In genomic region chr9:120921751-120922181, GRCh38 we compare ENCODE assay signal across 10 cellular contexts. TPM values are rescaled to one million over a fixed set of nuclear protein-coding genes. Genes with fewer than 3 reads are reported as not detected.
DNase-seq lines count a peak whose midpoint lies in the region; ATAC-seq lines count a peak whose summit lies in the region.
"Had no signal": no experiment of that assay in that cellular context is flagged by ENCODE, and none has a peak within 500 bp of the region (broad histone marks: within the 10 kb centered on the region; RNA-seq: fewer than 3 reads in every experiment).

No MANE protein-coding gene starts in this region.

- H3K36me3 ChIP-seq in CD4-positive, CD25-positive, alpha-beta regulatory T cell (ENCODE audit: control insufficient read depth, insufficient read depth, low read length), result peaks cover 64% of the 10 kb centered on the region
- no peaks in the 10 kb centered on the region for H3K36me3 ChIP-seq in adipocyte (ENCODE audit: control insufficient read depth, insufficient read depth, low read length, severe bottlenecking)

- H3K27ac ChIP-seq in CD4-positive, CD25-positive, alpha-beta regulatory T cell (ENCODE audit: insufficient read depth, low read length, poor library complexity, severe bottlenecking), result peak overlapping the region; percentile 99

- H3K36me3 Mint-ChIP-seq in CD4-positive, CD25-positive, alpha-beta regulatory T cell, result peaks cover 80% of the 10 kb centered on the region
- H3K36me3 Mint-ChIP-seq in naive thymus-derived CD8-positive, alpha-beta T cell, result peaks cover 11 to 59% (median 39%) of the 10 kb centered on the region in 3 donors

- no peak for ATAC-seq in CD4-positive, CD25-positive, alpha-beta regulatory T cell (ENCODE audit: low read depth in 2 of 2)
- ATAC-seq in GM21529 (IDR thresholded peaks at IDR 0.05; ENCODE audit: unreplicated experiment) (peak; percentile 16), GM18870 (IDR thresholded peaks at IDR 0.05; ENCODE audit: unreplicated experiment) (no peak), GM21515 (IDR thresholded peaks at IDR 0.05; ENCODE audit: unreplicated experiment) (no peak)
- ATAC-seq in naive thymus-derived CD8-positive, alpha-beta T cell, result no peak

- H3K27me3 Mint-ChIP-seq in CD4-positive, CD25-positive, alpha-beta regulatory T cell, result no peaks in the 10 kb centered on the region
- no peaks in the 10 kb centered on the region for H3K27me3 Mint-ChIP-seq in naive thymus-derived CD8-positive, alpha-beta T cell

- no peaks in the 10 kb centered on the region for H3K9me3 ChIP-seq in CD4-positive, CD25-positive, alpha-beta regulatory T cell (ENCODE audit: control insufficient read depth in 2 of 2, low read length in 2 of 2)
- H3K9me3 ChIP-seq in adipocyte (ENCODE audit: control insufficient read depth, low read length), result no peaks in the 10 kb centered on the region

- H3K4me3 Mint-ChIP-seq in CD4-positive, CD25-positive, alpha-beta regulatory T cell, result peak overlapping the region; percentile 95 to 99 (median 95)
- H3K4me3 Mint-ChIP-seq in naive thymus-derived CD8-positive, alpha-beta T cell, result peak overlapping the region; percentile 61 to 94 (median 86)

- POLR2A ChIA-PET in naive thymus-derived CD8-positive, alpha-beta T cell (lab: Charles Lee), result interaction anchor here (20.7 to 45.2 kb wide), 3 partner anchors 3 to 49 kb away, joined by 580 to 1842 read pairs (median 1842); partner anchors contain the start of genes PHF19 and TRAF1

- H3K9ac ChIP-seq in adipocyte (ENCODE audit: low read length), result peak overlapping the region; percentile 31

- H3K9me3 Mint-ChIP-seq in CD4-positive, CD25-positive, alpha-beta regulatory T cell, result no peaks in the 10 kb centered on the region
- H3K9me3 Mint-ChIP-seq in naive thymus-derived CD8-positive, alpha-beta T cell, result peaks cover 0 to 3% (median 0%) of the 10 kb centered on the region in 9 donors

- H3K4me1 ChIP-seq in CD4-positive, CD25-positive, alpha-beta regulatory T cell (ENCODE audit: control insufficient read depth, insufficient read depth, low read length, poor library complexity, severe bottlenecking), result peaks cover 98% of the 10 kb centered on the region
- peaks cover 43% of the 10 kb centered on the region for H3K4me1 ChIP-seq in adipocyte (ENCODE audit: control insufficient read depth, insufficient read depth, low read length)

- no peaks in the 10 kb centered on the region for H3K27me3 ChIP-seq in CD4-positive, CD25-positive, alpha-beta regulatory T cell (ENCODE audit: control insufficient read depth, insufficient read depth, low read length)
- no peaks in the 10 kb centered on the region for H3K27me3 ChIP-seq in adipocyte (replicated peaks; ENCODE audit: control insufficient read depth, insufficient read depth, low read length)

- DNase-seq in CD4-positive, CD25-positive, alpha-beta regulatory T cell, result no peak
- DNase-seq in adipocyte (ENCODE audit: low read depth) (no peak), NCI-H1092 (lab: John Stamatoyannopoulos, UW) (no peak), DMS114 treated with DMSO at 0.1 percent for 48 hours (lab: John Stamatoyannopoulos, UW; ENCODE audit: unreplicated experiment) (no peak)
- DNase-seq in naive thymus-derived CD8-positive, alpha-beta T cell, result no peak
- DNase-seq: central memory CD4-positive, alpha-beta T cell; NCI-H2227 treated with DMSO at 0.1 percent for 48 hours had no signal

- peak overlapping the region; percentile 95 to 100 (median 97) for H3K27ac Mint-ChIP-seq in CD4-positive, CD25-positive, alpha-beta regulatory T cell
- H3K27ac Mint-ChIP-seq in naive thymus-derived CD8-positive, alpha-beta T cell, result peak overlapping the region; percentile 82 to 100 (median 94)

- H3K4me3 ChIP-seq in CD4-positive, CD25-positive, alpha-beta regulatory T cell (ENCODE audit: low read depth, low read length), result peak overlapping the region; percentile 96
- H3K4me3 ChIP-seq in adipocyte (ENCODE audit: low read length), result no peak overlapping the region

- H3K4me1 Mint-ChIP-seq in CD4-positive, CD25-positive, alpha-beta regulatory T cell, result peaks cover 25 to 89% (median 63%) of the 10 kb centered on the region in 4 donors
- peaks cover 45 to 93% (median 91%) of the 10 kb centered on the region in 4 donors for H3K4me1 Mint-ChIP-seq in naive thymus-derived CD8-positive, alpha-beta T cell

RNA-seq across cellular contexts. Expression of gene TRAF1, which starts 4.8 kb away (rescaled TPM):
- 167 TPM for total RNA-seq in CD4-positive, CD25-positive, alpha-beta regulatory T cell
- polyA plus RNA-seq in CD4-positive, CD25-positive, alpha-beta regulatory T cell, result 10 to 100 TPM; 13.5 to 18.7 (median 16.5) TPM
- 100 to 1,000 TPM; 125 to 126 TPM for total RNA-seq in naive thymus-derived CD8-positive, alpha-beta T cell
- 1 to 10 TPM; 3.7 to 7.0 (median 4.9) TPM for polyA plus RNA-seq in naive thymus-derived CD8-positive, alpha-beta T cell

RNA-seq across cellular contexts. Expression of gene PHF19, which starts 44.8 kb away (rescaled TPM):
- total RNA-seq in CD4-positive, CD25-positive, alpha-beta regulatory T cell, result 149 TPM
- 10 to 100 TPM; 21.4 to 43.2 (median 31.9) TPM for polyA plus RNA-seq in CD4-positive, CD25-positive, alpha-beta regulatory T cell
- total RNA-seq in naive thymus-derived CD8-positive, alpha-beta T cell, result 100 to 1,000 TPM; 143 to 144 TPM
- 10 to 100 TPM in 1 of 3 donors, 1 to 10 TPM in 2; 6.3 to 11.8 (median 9.4) TPM for polyA plus RNA-seq in naive thymus-derived CD8-positive, alpha-beta T cell
